Comparison of ENCODE assay signal across 25 cellular contexts in the genomic region with DNA sequence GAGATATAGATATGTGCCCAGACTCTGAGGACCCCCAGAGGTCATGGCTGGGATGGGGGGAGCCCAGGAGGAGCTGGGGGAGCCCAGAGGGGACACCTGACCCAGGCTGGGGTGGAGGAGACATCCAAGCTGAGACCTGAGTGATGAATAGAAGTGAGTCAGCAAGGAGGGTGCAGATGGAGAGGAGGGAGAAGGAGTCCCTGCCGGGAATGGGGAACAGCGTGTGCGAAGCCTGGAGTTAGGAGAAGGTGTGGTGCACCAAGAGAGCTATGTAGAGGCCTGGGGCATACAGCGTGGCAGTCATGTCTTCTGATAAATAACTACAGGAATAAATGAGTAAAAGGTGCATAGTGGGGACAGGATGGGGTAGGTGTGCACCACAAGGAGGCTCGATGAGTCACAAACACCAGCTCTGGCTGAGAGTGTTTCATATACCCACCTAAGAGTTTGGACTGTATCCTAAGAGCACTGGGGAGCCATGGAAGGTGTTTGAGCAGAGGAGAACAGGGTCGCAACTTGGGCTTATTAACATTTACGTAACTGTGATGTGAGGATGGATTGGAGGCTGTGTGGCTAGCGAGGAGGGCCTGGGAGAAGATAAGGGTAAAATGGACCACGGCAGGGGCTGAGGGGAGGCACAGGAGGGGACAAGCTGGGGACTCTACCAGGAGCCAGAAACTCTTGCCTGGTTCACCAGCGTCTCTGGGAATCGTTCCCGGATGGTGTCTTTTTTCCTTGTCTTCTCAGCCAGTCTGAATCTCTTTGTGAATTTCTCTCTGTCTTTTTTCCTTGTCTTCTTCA. TPM values are rescaled to one million over a fixed set of nuclear protein-coding genes. Genes with fewer than 3 reads are reported as not detected.
DNase-seq lines count a peak whose midpoint lies in the region; ATAC-seq lines count a peak whose summit lies in the region.
"Had no signal": no experiment of that assay in that cellular context is flagged by ENCODE, and none has a peak within 500 bp of the region (broad histone marks: within the 10 kb centered on the region; RNA-seq: fewer than 3 reads in every experiment).

No MANE protein-coding gene starts in this region.

- H3K4me1 Mint-ChIP-seq in activated naive CD4-positive, alpha-beta T cell treated with anti-CD3 and anti-CD28 coated beads for 36 hours (ENCODE audit: low read depth), result peaks cover 18% of the 10 kb centered on the region
- H3K4me1 Mint-ChIP-seq: nephron had no signal

- peaks cover 6% of the 10 kb centered on the region for H3K27me3 Mint-ChIP-seq in activated naive CD4-positive, alpha-beta T cell treated with anti-CD3 and anti-CD28 coated beads for 36 hours (ENCODE audit: low read depth)

- peak; percentile 95 to 97 for ATAC-seq in activated naive CD4-positive, alpha-beta T cell treated with anti-CD3 and anti-CD28 coated beads, Interleukin-2, amount 50 U/mL, for 72 hours
- peak; percentile 92 for ATAC-seq in stimulated activated naive CD8-positive, alpha-beta T cell treated with anti-CD3 and anti-CD28 coated beads, Interleukin-15, Interleukin-2, amounts not matched to agents 100 U/mL and 50 U/mL, for 24 hours
- ATAC-seq in GM18520 (IDR thresholded peaks at IDR 0.05; ENCODE audit: unreplicated experiment), result no peak
- ATAC-seq: body of pancreas; CD8-positive, alpha-beta T cell; esophagus mucosa; T-helper 17 cell had no signal

- no peaks in the 10 kb centered on the region for H3K9me3 Mint-ChIP-seq in activated naive CD4-positive, alpha-beta T cell treated with anti-CD3 and anti-CD28 coated beads for 36 hours
- H3K9me3 Mint-ChIP-seq in activated naive CD4-positive, alpha-beta T cell treated with anti-CD3 and anti-CD28 coated beads, Interleukin-2, amount 50 U/mL, for 72 hours, result peaks cover 0 to 8% of the 10 kb centered on the region in 2 donors
- H3K9me3 Mint-ChIP-seq: CD8-positive, alpha-beta T cell had no signal

- no peaks in the 10 kb centered on the region for H3K36me3 Mint-ChIP-seq in activated naive CD4-positive, alpha-beta T cell treated with anti-CD3 and anti-CD28 coated beads for 36 hours (ENCODE audit: low read depth)
- no peaks in the 10 kb centered on the region for H3K36me3 Mint-ChIP-seq in activated naive CD4-positive, alpha-beta T cell treated with anti-CD3 and anti-CD28 coated beads, Interleukin-2, amount 50 U/mL, for 72 hours
- H3K36me3 Mint-ChIP-seq: CD8-positive, alpha-beta T cell had no signal

- no peak overlapping the region for H3K27ac Mint-ChIP-seq in activated naive CD4-positive, alpha-beta T cell treated with anti-CD3 and anti-CD28 coated beads for 36 hours
- peak overlapping the region in 1 of 2 donors; percentile 45 for H3K27ac Mint-ChIP-seq in activated naive CD4-positive, alpha-beta T cell treated with anti-CD3 and anti-CD28 coated beads, Interleukin-2, amount 50 U/mL, for 72 hours
- H3K27ac Mint-ChIP-seq: CD8-positive, alpha-beta T cell; nephron; T-helper 17 cell had no signal

- intact Hi-C loops in activated naive CD4-positive, alpha-beta T cell treated with anti-CD3 and anti-CD28 coated beads for 36 hours (cut with micrococcal nuclease), result no loop called here

- CTCF ChIA-PET in activated naive CD4-positive, alpha-beta T cell treated with anti-CD3 and anti-CD28 coated beads for 36 hours (lab: Charles Lee), result interaction anchor here (0.7 to 1.8 kb wide), 3 partner anchors 11 to 178 kb away, joined by 3 to 5 read pairs (median 5); no protein-coding TSS in a partner anchor

- DNase-seq in activated naive CD4-positive, alpha-beta T cell treated with anti-CD3 and anti-CD28 coated beads for 36 hours, result peak; percentile 29
- DNase-seq in activated naive CD4-positive, alpha-beta T cell treated with anti-CD3 and anti-CD28 coated beads, Interleukin-2, amount 50 U/mL, for 16 hours, result no peak
- DNase-seq in activated naive CD4-positive, alpha-beta T cell treated with anti-CD3 and anti-CD28 coated beads, Interleukin-2, amount 50 U/mL, for 72 hours (ENCODE audit: low spot score in 2 of 2), result no peak
- peak in 2 of 3 donors; percentile 23 to 28 for DNase-seq in stimulated activated CD4-positive, alpha-beta T cell treated with anti-CD3 and anti-CD28 coated beads, Interleukin-12 subunit alpha, Interleukin-12 subunit beta, amount 100 ng/mL, for 48 hours (ENCODE audit: low read depth in 2 of 3, low spot score in 1 of 3)
- peak; percentile 42 for DNase-seq in stimulated activated naive CD8-positive, alpha-beta T cell treated with anti-CD3 and anti-CD28 coated beads, Interleukin-15, Interleukin-2, amounts not matched to agents 100 U/mL and 50 U/mL, for 24 hours
- DNase-seq in RPMI8226 (no peak), A172 (ENCODE audit: low spot score) (no peak)
- DNase-seq: body of pancreas; CD8-positive, alpha-beta T cell; effector memory CD4-positive, alpha-beta T cell; foreskin melanocyte; HCEC 1CT; hypothalamus; left ventricle myocardium inferior; midbrain; NCI-H1694 treated with DMSO at 0.1 percent for 48 hours; NCI-H2171 treated with DMSO at 0.1 percent for 48 hours; NCI-H524 treated with DMSO at 0.1 percent for 48 hours; pancreas; T-helper 17 cell had no signal

- no peak overlapping the region for H3K4me3 Mint-ChIP-seq in activated naive CD4-positive, alpha-beta T cell treated with anti-CD3 and anti-CD28 coated beads for 36 hours
- H3K4me3 Mint-ChIP-seq: CD8-positive, alpha-beta T cell; nephron; T-helper 17 cell had no signal

RNA-seq across cellular contexts. Expression of a gene that starts 1.4 kb away (rescaled TPM):
- total RNA-seq in activated naive CD4-positive, alpha-beta T cell treated with anti-CD3 and anti-CD28 coated beads for 36 hours, result not detected
- total RNA-seq in activated naive CD4-positive, alpha-beta T cell treated with anti-CD3 and anti-CD28 coated beads, Interleukin-2, amount 50 U/mL, for 72 hours, result not detected
- total RNA-seq in A172 (2014; rRNA removed; shearing (Covaris generic)), result not detected in 2 replicates
- total RNA-seq: body of pancreas; CD8-positive, alpha-beta T cell; esophagus mucosa; left ventricle myocardium inferior; pancreas; right atrium auricular region; RPMI7951; T-helper 17 cell had no signal

RNA-seq across cellular contexts. Expression of a gene that starts 21.5 kb away (rescaled TPM):
- not detected for total RNA-seq in activated naive CD4-positive, alpha-beta T cell treated with anti-CD3 and anti-CD28 coated beads for 36 hours
- not detected for total RNA-seq in activated naive CD4-positive, alpha-beta T cell treated with anti-CD3 and anti-CD28 coated beads, Interleukin-2, amount 50 U/mL, for 72 hours
- not detected in 2 replicates for total RNA-seq in A172 (2014; rRNA removed; shearing (Covaris generic))
- total RNA-seq: CD8-positive, alpha-beta T cell; esophagus mucosa; RPMI7951; T-helper 17 cell had no signal

RNA-seq across cellular contexts. Expression of a gene that starts 21.9 kb away (rescaled TPM):
- total RNA-seq in activated naive CD4-positive, alpha-beta T cell treated with anti-CD3 and anti-CD28 coated beads for 36 hours, result not detected
- 1 to 10 TPM in 1 of 2 donors, not detected in 1; 1.4 TPM for total RNA-seq in activated naive CD4-positive, alpha-beta T cell treated with anti-CD3 and anti-CD28 coated beads, Interleukin-2, amount 50 U/mL, for 72 hours
- not detected in 2 replicates for total RNA-seq in A172 (2014; rRNA removed; shearing (Covaris generic))
- total RNA-seq: body of pancreas; CD8-positive, alpha-beta T cell; esophagus mucosa; right atrium auricular region; RPMI7951; T-helper 17 cell had no signal

RNA-seq across cellular contexts. Expression of a gene that starts 51.7 kb away (rescaled TPM):
- total RNA-seq in activated naive CD4-positive, alpha-beta T cell treated with anti-CD3 and anti-CD28 coated beads for 36 hours, result not detected
- not detected for total RNA-seq in activated naive CD4-positive, alpha-beta T cell treated with anti-CD3 and anti-CD28 coated beads, Interleukin-2, amount 50 U/mL, for 72 hours
- total RNA-seq in A172 (2014; rRNA removed; shearing (Covaris generic)), result not detected in 2 replicates
- total RNA-seq: CD8-positive, alpha-beta T cell; RPMI7951 had no signal

Comparison
In these comparisons a context has a peak if more than half of its experiments do, and no peak if none do; other contexts are left out.
1. DNase-seq: peak in activated naive CD4-positive, alpha-beta T cell treated with anti-CD3 and anti-CD28 coated beads for 36 hours (single experiment), stimulated activated CD4-positive, alpha-beta T cell treated with anti-CD3 and anti-CD28 coated beads, Interleukin-12 subunit alpha, Interleukin-12 subunit beta, amount 100 ng/mL, for 48 hours (2 of 3) and stimulated activated naive CD8-positive, alpha-beta T cell treated with anti-CD3 and anti-CD28 coated beads, Interleukin-15, Interleukin-2, amounts not matched to agents 100 U/mL and 50 U/mL, for 24 hours (single experiment); none in activated naive CD4-positive, alpha-beta T cell treated with anti-CD3 and anti-CD28 coated beads, Interleukin-2, amount 50 U/mL, for 16 hours (single experiment), activated naive CD4-positive, alpha-beta T cell treated with anti-CD3 and anti-CD28 coated beads, Interleukin-2, amount 50 U/mL, for 72 hours (0 of 2), RPMI8226 (single experiment) and A172 (single experiment).